8 cellular contexts compared by ENCODE assay signal in the genomic region with DNA sequence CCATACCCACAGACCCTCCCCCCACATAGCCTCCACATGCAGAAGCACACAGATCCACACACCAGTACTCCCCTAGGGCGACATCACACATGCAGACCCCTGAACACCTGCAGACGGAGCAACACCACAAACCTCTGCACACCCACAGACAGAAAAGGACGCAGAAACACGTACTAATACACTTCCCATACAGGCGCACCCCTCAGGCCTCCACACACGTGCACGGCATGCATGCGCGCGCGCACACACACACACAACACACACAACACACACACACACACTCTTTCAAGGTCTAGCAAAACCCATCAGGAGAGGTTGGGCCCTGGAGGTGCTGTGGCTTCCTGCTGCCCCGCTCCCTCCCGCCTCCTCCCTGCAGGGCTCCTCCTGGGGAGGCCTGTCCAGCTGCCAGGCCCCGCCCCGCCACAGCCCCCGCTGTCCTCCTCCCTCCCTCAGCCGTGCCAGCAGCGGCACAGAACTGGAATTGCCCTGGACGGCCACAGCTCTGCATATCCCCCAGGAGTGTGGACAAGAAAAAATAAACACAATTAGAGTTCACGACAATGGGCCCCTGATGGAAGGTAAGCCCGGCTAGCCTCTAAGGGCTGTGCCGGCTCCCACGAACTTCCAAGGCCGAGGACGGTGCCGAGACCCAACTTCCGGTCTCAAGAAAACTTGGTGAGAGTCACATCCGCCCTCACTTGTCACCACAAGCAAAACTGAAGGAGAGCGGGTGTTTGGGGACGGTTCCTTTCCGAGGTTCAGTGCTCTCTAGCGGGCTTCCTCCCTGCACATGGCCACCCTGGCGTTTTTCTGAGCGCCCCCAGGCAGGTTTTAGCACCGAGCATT. TPM values are rescaled to one million over a fixed set of nuclear protein-coding genes. Genes with fewer than 3 reads are reported as not detected.
A peak's percentile ranks its signal among the peaks of the same experiment; 100 is the strongest.
DNase-seq lines count a peak whose midpoint lies in the region; ATAC-seq and TF ChIP-seq lines count a peak whose summit lies in the region.

No MANE protein-coding gene starts in this region.

- POLR2A ChIA-PET in CD8-positive, alpha-beta memory T cell (lab: Charles Lee) = interaction anchor here (1.0 to 13.5 kb wide), 11 partner anchors 9 to 410 kb away, joined by 3 to 590 read pairs (median 5); partner anchors contain the start of gene ZFP36L2

- TF ChIP-seq CTCF in fibroblast of pulmonary artery (IDR thresholded peaks at IDR 0.05; ENCODE audit: low read length, missing control alignments) (no peak), nephron (IDR thresholded peaks at IDR 0.05; ENCODE audit: unreplicated experiment in 3 of 3) (no peak)

- ATAC-seq in GM19452 (IDR thresholded peaks at IDR 0.05; ENCODE audit: unreplicated experiment) = peak; percentile 55
- peak; percentile 41 for ATAC-seq in HG03565 (IDR thresholded peaks at IDR 0.05; ENCODE audit: unreplicated experiment)
- ATAC-seq in activated T-helper 17 cell treated with anti-CD3 and anti-CD28 coated beads, Interleukin-2, amount 50 U/mL, for 72 hours (replicated peaks) = peak; percentile 77

- H3K9me3 ChIP-seq in CD8-positive, alpha-beta memory T cell (ENCODE audit: low read length) = no peaks in the 10 kb centered on the region
- H3K9me3 ChIP-seq in stomach smooth muscle (ENCODE audit: control insufficient read depth in 2 of 2, low read length in 2 of 2) = no peaks in the 10 kb centered on the region

- peaks cover 0 to 26% of the 10 kb centered on the region in 2 donors for H3K27me3 Mint-ChIP-seq in CD8-positive, alpha-beta memory T cell
- H3K27me3 Mint-ChIP-seq in activated T-helper 17 cell treated with anti-CD3 and anti-CD28 coated beads, Interleukin-2, amount 50 U/mL, for 72 hours = no peaks in the 10 kb centered on the region
- no peaks in the 10 kb centered on the region for H3K27me3 Mint-ChIP-seq in nephron (ENCODE audit: low read depth)

- peak overlapping the region; percentile 99 for H3K4me3 ChIP-seq in CD8-positive, alpha-beta memory T cell (ENCODE audit: low read length)
- H3K4me3 ChIP-seq in fibroblast of pulmonary artery (replicated peaks; ENCODE audit: low read depth, low read length) (peak overlapping the region; percentile 78), stomach smooth muscle (ENCODE audit: low read length in 2 of 2) (peak overlapping the region; percentile 69 to 95)

- H3K27ac ChIP-seq in CD8-positive, alpha-beta memory T cell (ENCODE audit: low read depth, low read length) = peak overlapping the region; percentile 97
- H3K27ac ChIP-seq in stomach smooth muscle (ENCODE audit: low read length) = peak overlapping the region; percentile 95

- H3K36me3 ChIP-seq in CD8-positive, alpha-beta memory T cell (ENCODE audit: insufficient read depth, low read length) = peaks cover 31% of the 10 kb centered on the region
- peaks cover 3 to 11% of the 10 kb centered on the region in 2 donors for H3K36me3 ChIP-seq in stomach smooth muscle (ENCODE audit: control insufficient read depth in 2 of 2, insufficient read depth in 2 of 2, low read length in 2 of 2)

- H3K4me3 Mint-ChIP-seq in CD8-positive, alpha-beta memory T cell = peak overlapping the region; percentile 80 to 99 (median 98)
- peak overlapping the region; percentile 86 for H3K4me3 Mint-ChIP-seq in activated T-helper 17 cell treated with anti-CD3 and anti-CD28 coated beads, Interleukin-2, amount 50 U/mL, for 72 hours
- H3K4me3 Mint-ChIP-seq in nephron = peak overlapping the region; percentile 83 to 91 (median 89)

- H3K36me3 Mint-ChIP-seq in CD8-positive, alpha-beta memory T cell = peaks cover 26 to 50% (median 28%) of the 10 kb centered on the region in 3 donors
- H3K36me3 Mint-ChIP-seq in activated T-helper 17 cell treated with anti-CD3 and anti-CD28 coated beads, Interleukin-2, amount 50 U/mL, for 72 hours (ENCODE audit: low read depth) = peaks cover 61% of the 10 kb centered on the region
- peaks cover 17% of the 10 kb centered on the region for H3K36me3 Mint-ChIP-seq in nephron (ENCODE audit: low read depth)

- H3K4me1 ChIP-seq in CD8-positive, alpha-beta memory T cell (ENCODE audit: insufficient read depth, low read length) = peaks cover 40% of the 10 kb centered on the region
- peaks cover 52% of the 10 kb centered on the region for H3K4me1 ChIP-seq in stomach smooth muscle (ENCODE audit: control insufficient read depth, insufficient read depth, low read length)

- peaks cover 48 to 56% (median 55%) of the 10 kb centered on the region in 3 donors for H3K4me1 Mint-ChIP-seq in CD8-positive, alpha-beta memory T cell
- H3K4me1 Mint-ChIP-seq in activated T-helper 17 cell treated with anti-CD3 and anti-CD28 coated beads, Interleukin-2, amount 50 U/mL, for 72 hours = peaks cover 30% of the 10 kb centered on the region
- H3K4me1 Mint-ChIP-seq in nephron = peaks cover 66% of the 10 kb centered on the region

- H3K9ac ChIP-seq in stomach smooth muscle (ENCODE audit: low read length in 2 of 2) = peak overlapping the region; percentile 80 to 87

- no peaks in the 10 kb centered on the region for H3K27me3 ChIP-seq in CD8-positive, alpha-beta memory T cell (ENCODE audit: insufficient read depth, low read length, poor library complexity, severe bottlenecking)
- no peaks in the 10 kb centered on the region for H3K27me3 ChIP-seq in stomach smooth muscle (ENCODE audit: control insufficient read depth in 1 of 2, insufficient read depth in 2 of 2, low read length in 2 of 2)

- peak overlapping the region; percentile 91 to 99 (median 98) for H3K27ac Mint-ChIP-seq in CD8-positive, alpha-beta memory T cell
- peak overlapping the region; percentile 84 for H3K27ac Mint-ChIP-seq in activated T-helper 17 cell treated with anti-CD3 and anti-CD28 coated beads, Interleukin-2, amount 50 U/mL, for 72 hours
- H3K27ac Mint-ChIP-seq in nephron = peak overlapping the region; percentile 98 to 100 (median 99)

- CTCF ChIA-PET in CD8-positive, alpha-beta memory T cell (lab: Charles Lee) = interaction anchor here (1.1 to 19.6 kb wide), 10 partner anchors 9 to 85 kb away, joined by 3 to 820 read pairs (median 10); partner anchors contain the start of gene ZFP36L2

- DNase-seq in CD8-positive, alpha-beta memory T cell = peak; percentile 64 to 94 (median 90)
- DNase-seq in RPMI8226 (peak; percentile 94), fibroblast of pulmonary artery (ENCODE audit: low read depth) (peak; percentile 85)

- H3K9me3 Mint-ChIP-seq in CD8-positive, alpha-beta memory T cell = peaks cover 0 to 9% (median 3%) of the 10 kb centered on the region in 5 donors
- H3K9me3 Mint-ChIP-seq in activated T-helper 17 cell treated with anti-CD3 and anti-CD28 coated beads, Interleukin-2, amount 50 U/mL, for 72 hours = no peaks in the 10 kb centered on the region
- H3K9me3 Mint-ChIP-seq in nephron = no peaks in the 10 kb centered on the region

RNA-seq across cellular contexts. Expression of gene ZFP36L2, which starts 6.8 kb away (rescaled TPM):
- 10 to 100 TPM; 98.0 to 98.6 TPM for total RNA-seq in CD8-positive, alpha-beta memory T cell
- 737 TPM for polyA plus RNA-seq in CD8-positive, alpha-beta memory T cell
- 100 to 1,000 TPM in 1 of 2 donors, 10 to 100 TPM in 1; 57.8 to 185 TPM for total RNA-seq in activated T-helper 17 cell treated with anti-CD3 and anti-CD28 coated beads, Interleukin-2, amount 50 U/mL, for 72 hours

Comparison
In these comparisons a context has a peak if more than half of its experiments do, and no peak if none do; other contexts are left out.
1. Peak in every context shown above with its lines: DNase-seq, ATAC-seq, H3K4me3 ChIP-seq and H3K27ac ChIP-seq.